Comparison of ENCODE assay signal across 9 cellular contexts in the genomic region with DNA sequence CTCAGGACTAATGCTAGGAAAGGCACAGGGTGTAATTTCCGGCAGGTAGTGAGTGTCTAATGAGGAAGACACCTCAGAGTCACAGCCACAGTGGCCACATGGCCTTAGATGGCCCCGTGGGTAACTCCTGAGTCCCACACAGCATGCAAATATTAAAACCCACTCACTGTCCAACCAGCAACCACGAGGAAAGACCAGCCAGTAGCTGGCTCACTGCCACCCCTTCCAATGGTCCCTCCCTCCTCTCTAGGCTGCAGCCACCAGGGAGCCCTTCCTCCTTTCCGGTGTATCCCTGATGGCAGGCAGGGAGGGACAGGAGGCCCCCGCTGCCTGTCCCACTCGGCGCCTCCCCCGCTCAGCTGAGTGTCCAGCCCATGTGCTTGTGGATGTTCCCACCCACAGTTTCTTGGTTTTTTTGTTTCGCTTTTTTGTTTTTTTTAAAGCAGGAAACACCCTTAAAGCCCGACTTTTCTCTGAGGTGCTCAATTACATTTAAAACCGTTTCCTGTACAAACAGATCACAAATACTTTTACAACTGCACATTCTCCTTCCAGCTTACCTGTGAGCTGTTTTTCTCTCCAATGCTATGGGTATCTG. TPM values are rescaled to one million over a fixed set of nuclear protein-coding genes. Genes with fewer than 3 reads are reported as not detected.
DNase-seq lines count a peak whose midpoint lies in the region; ATAC-seq, FAIRE-seq and TF ChIP-seq lines count a peak whose summit lies in the region.
"Had no signal": no experiment of that assay in that cellular context is flagged by ENCODE, and none has a peak within 500 bp of the region (broad histone marks: within the 10 kb centered on the region; RNA-seq: fewer than 3 reads in every experiment).

No MANE protein-coding gene starts in this region.

- H3K4me2 ChIP-seq in endothelial cell of umbilical vein (ENCODE audit: insufficient read depth, low read length) = no peak overlapping the region

- no peak for TF ChIP-seq POLR2A in endothelial cell of umbilical vein (IDR thresholded peaks at IDR 0.05; ENCODE audit: low read depth, low read length)

- DNase-seq in ELR (ENCODE audit: low read depth) = peak; percentile 18
- DNase-seq in SW480 (ENCODE audit: low spot score) = peak; percentile 46
- DNase-seq in endothelial cell of umbilical vein (ENCODE audit: low read depth, low spot score) = peak; percentile 46
- DNase-seq in sciatic nerve (ENCODE audit: low spot score) = peak; percentile 71
- DNase-seq in mesenteric fat pad (ENCODE audit: low spot score) = no peak
- no peak for DNase-seq in NCI-H2227 (lab: John Stamatoyannopoulos, UW; ENCODE audit: unreplicated experiment)
- DNase-seq in GM19240 (ENCODE audit: insufficient read length, low spot score) = no peak
- no peak for DNase-seq in NCI-H146 treated with DMSO at 0.1 percent for 48 hours (lab: John Stamatoyannopoulos, UW; ENCODE audit: unreplicated experiment)
- DNase-seq: mammary epithelial cell had no signal

- FAIRE-seq in endothelial cell of umbilical vein (lab: Jason Lieb, UNC) = peak; percentile 48

- BruUV-seq in endothelial cell of umbilical vein (replicated peaks; lab: Mats Ljungman, UMichigan) = no TSS peak

- CTCF ChIA-PET in endothelial cell of umbilical vein (lab: Charles Lee) = interaction anchor here (1.3 to 4.6 kb wide), 3 partner anchors 25 to 87 kb away, joined by 4 to 33 read pairs (median 7); no protein-coding TSS in a partner anchor

- H3K27ac ChIP-seq in endothelial cell of umbilical vein (ENCODE audit: insufficient read depth, low read depth, low read length) = no peak overlapping the region

- intact Hi-C loops in endothelial cell of umbilical vein (cut with micrococcal nuclease) = loop anchor here (1.0 kb wide), 1 partner anchor 51 kb away; no protein-coding TSS in a partner anchor
- intact Hi-C loops in sciatic nerve (cut with DNase I) = no loop called here

- no peak overlapping the region for H2AFZ ChIP-seq in endothelial cell of umbilical vein (ENCODE audit: low read depth, low read length)

- ATAC-seq in sciatic nerve = peak; percentile 84

- H3K4me3 ChIP-seq in endothelial cell of umbilical vein (replicated peaks in 1 of 3; ENCODE audit: insufficient read depth in 1 of 3, low read depth in 1 of 3, low read length in 3 of 3) = no peak overlapping the region

- no peaks in the 10 kb centered on the region for H3K9me1 ChIP-seq in endothelial cell of umbilical vein (replicated peaks; ENCODE audit: control insufficient read depth, extremely low read depth, insufficient read depth, low read length)

- POLR2A ChIA-PET in endothelial cell of umbilical vein (lab: Charles Lee) = no interaction called here

- H4K20me1 ChIP-seq in endothelial cell of umbilical vein (replicated peaks; ENCODE audit: control insufficient read depth, extremely low read depth, insufficient read depth, low read length) = no peaks in the 10 kb centered on the region

- no peak overlapping the region for H3K9ac ChIP-seq in endothelial cell of umbilical vein (replicated peaks; ENCODE audit: extremely low read depth, insufficient read depth, low read length)

- peaks cover 59% of the 10 kb centered on the region for H3K79me2 ChIP-seq in endothelial cell of umbilical vein (ENCODE audit: control insufficient read depth, insufficient read depth, low read length)

- peaks cover 5 to 18% of the 10 kb centered on the region in 2 experiments for H3K36me3 ChIP-seq in endothelial cell of umbilical vein (ENCODE audit: control insufficient read depth in 2 of 2, extremely low read depth in 1 of 2, insufficient read depth in 2 of 2, low read length in 2 of 2)

- TF ChIP-seq CTCF in endothelial cell of umbilical vein (IDR thresholded peaks at IDR 0.05; ENCODE audit: extremely low read depth in 1 of 2, insufficient read depth in 1 of 2, low read depth in 1 of 2, low read length in 2 of 2) = no peak

- peaks cover 11% of the 10 kb centered on the region for H3K4me1 ChIP-seq in endothelial cell of umbilical vein (ENCODE audit: control insufficient read depth, extremely low read depth, insufficient read depth, low read length)

- no peaks in the 10 kb centered on the region for H3K27me3 ChIP-seq in endothelial cell of umbilical vein (ENCODE audit: control insufficient read depth in 2 of 2, insufficient read depth in 2 of 2, low read length in 2 of 2)

- H3K9me3 ChIP-seq in endothelial cell of umbilical vein (replicated peaks; ENCODE audit: control insufficient read depth, insufficient read depth, low read length) = no peaks in the 10 kb centered on the region

- dilution Hi-C loops in endothelial cell of umbilical vein (cut with MboI; ENCODE audit: extremely low pct_ligation_motif_present, low sequenced_read_pairs) = no loop called here

TF ChIP-seq in endothelial cell of umbilical vein, 7 proteins besides CTCF, POLR2A, EP300 and RAD21:
- TF ChIP-seq, protein P1, sequence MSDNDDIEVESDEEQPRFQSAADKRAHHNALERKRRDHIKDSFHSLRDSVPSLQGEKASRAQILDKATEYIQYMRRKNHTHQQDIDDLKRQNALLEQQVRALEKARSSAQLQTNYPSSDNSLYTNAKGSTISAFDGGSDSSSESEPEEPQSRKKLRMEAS (IDR thresholded peaks at IDR 0.05; ENCODE audit: insufficient read depth, insufficient read length) = no peak
- no peak for TF ChIP-seq MYC (IDR thresholded peaks at IDR 0.05; ENCODE audit: low read depth, low read length)
- no peak for TF ChIP-seq JUN (IDR thresholded peaks at IDR 0.05; ENCODE audit: borderline replicate concordance, insufficient read depth, insufficient read length, low read depth)
- no peak for TF ChIP-seq GATA2 (IDR thresholded peaks at IDR 0.05; ENCODE audit: insufficient read depth, insufficient read length, low read depth, low read length)
- TF ChIP-seq FOS (IDR thresholded peaks at IDR 0.05; ENCODE audit: borderline replicate concordance, insufficient read depth, low read length) = no peak
- TF ChIP-seq EZH2 (IDR thresholded peaks at IDR 0.05; ENCODE audit: borderline replicate concordance, low read depth, low read length, severe bottlenecking) = no peak
- TF ChIP-seq POLR2AphosphoS5 (IDR thresholded peaks at IDR 0.05; ENCODE audit: insufficient read depth, low read depth, low read length) = no peak
TF ChIP-seq in endothelial cell of umbilical vein: peak in this region for 0.

RNA-seq across cellular contexts. Expression of a gene that starts 9.2 kb away (rescaled TPM):
- total RNA-seq in endothelial cell of umbilical vein (40.1 and 51.4 TPM in 2 replicates), sciatic nerve (37.9 TPM), mesenteric fat pad (63.1 TPM)
- 40.3 and 53.3 TPM in 2 replicates for polyA plus RNA-seq in endothelial cell of umbilical vein
- 43.5 and 45.3 TPM in 2 replicates for polyA plus RNA-seq in endothelial cell of umbilical vein (2011; cell fraction: cytosol; rRNA removed)
- 33.6 and 40.6 TPM in 2 replicates for polyA plus RNA-seq in endothelial cell of umbilical vein (2011; cell fraction: nucleus; rRNA removed)
- 51.6 and 57.8 TPM in 2 replicates for polyA plus RNA-seq in endothelial cell of umbilical vein (2012)
- 16.5 and 21.1 TPM in 2 replicates for polyA minus RNA-seq in endothelial cell of umbilical vein
- polyA minus RNA-seq in endothelial cell of umbilical vein (2011; cell fraction: cytosol; rRNA and poly(A)+ RNA removed) = 8.6 TPM
- polyA minus RNA-seq in endothelial cell of umbilical vein (2011; cell fraction: nucleus; rRNA and poly(A)+ RNA removed) = 10.5 and 14.1 TPM in 2 replicates

Comparison
In these comparisons a context has a peak if more than half of its experiments do, and no peak if none do; other contexts are left out.
1. DNase-seq: peak in ELR (single experiment), SW480 (single experiment), endothelial cell of umbilical vein (single experiment) and sciatic nerve (single experiment); none in mesenteric fat pad (single experiment), NCI-H2227 (single experiment), GM19240 (single experiment) and NCI-H146 treated with DMSO at 0.1 percent for 48 hours (single experiment).